Comparison of ENCODE assay signal across 11 cellular contexts in the genomic region with DNA sequence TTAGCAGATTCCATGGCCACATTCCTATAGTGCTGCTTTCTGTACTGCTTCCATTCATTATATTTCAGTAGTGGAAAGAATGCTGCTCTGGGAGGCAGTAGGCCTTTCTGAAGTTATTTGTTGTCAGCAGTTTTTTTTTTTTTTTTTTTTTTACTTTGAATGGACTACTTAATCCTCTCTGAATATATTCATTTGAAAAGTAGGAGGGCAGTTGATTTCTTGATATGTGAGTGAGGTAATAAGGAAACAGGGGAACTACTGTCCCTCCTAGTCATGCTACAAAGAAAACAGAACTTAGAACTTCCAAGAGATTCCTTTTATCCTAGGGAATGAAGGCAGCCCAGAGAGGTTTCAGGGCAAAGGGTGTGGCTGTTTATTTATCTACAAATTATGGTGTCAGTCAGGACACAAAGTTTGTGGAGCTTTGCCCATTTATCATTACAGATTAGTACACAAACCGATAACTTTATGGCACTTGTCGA.
DNase-seq lines count a peak whose midpoint lies in the region; ATAC-seq and TF ChIP-seq lines count a peak whose summit lies in the region.
"Had no signal": no experiment of that assay in that cellular context is flagged by ENCODE, and none has a peak within 500 bp of the region (broad histone marks: within the 10 kb centered on the region; RNA-seq: fewer than 3 reads in every experiment).

No MANE protein-coding gene starts in this region.

- no peaks in the 10 kb centered on the region for H3K27me3 ChIP-seq in CD8-positive, alpha-beta memory T cell (ENCODE audit: insufficient read depth, low read length, poor library complexity, severe bottlenecking)
- H3K27me3 ChIP-seq in ectodermal cell (ENCODE audit: control insufficient read depth, insufficient read depth, low read length, poor library complexity, severe bottlenecking), result no peaks in the 10 kb centered on the region

- H3K36me3 Mint-ChIP-seq in CD8-positive, alpha-beta memory T cell, result no peaks in the 10 kb centered on the region
- no peaks in the 10 kb centered on the region for H3K36me3 Mint-ChIP-seq in osteocyte (ENCODE audit: unreplicated experiment)

- no peaks in the 10 kb centered on the region for H3K36me3 ChIP-seq in CD8-positive, alpha-beta memory T cell (ENCODE audit: insufficient read depth, low read length)
- H3K36me3 ChIP-seq in ectodermal cell (ENCODE audit: control insufficient read depth, insufficient read depth, low read length), result no peaks in the 10 kb centered on the region
- H3K36me3 ChIP-seq: lower lobe of right lung had no signal

- H3K27ac ChIP-seq in CD8-positive, alpha-beta memory T cell (ENCODE audit: low read depth, low read length), result no peak overlapping the region
- peak overlapping the region; percentile 27 for H3K27ac ChIP-seq in ectodermal cell (ENCODE audit: insufficient read depth, low read depth, low read length, poor library complexity, severe bottlenecking)
- H3K27ac ChIP-seq: lower lobe of right lung had no signal

- H3K27ac Mint-ChIP-seq in CD8-positive, alpha-beta memory T cell, result peak overlapping the region in 5 of 8 donors; percentile 6 to 94 (median 39)
- H3K27ac Mint-ChIP-seq in osteocyte (ENCODE audit: unreplicated experiment), result peak overlapping the region; percentile 60

- DNase-seq in CD8-positive, alpha-beta memory T cell, result no peak
- DNase-seq in LoVo (ENCODE audit: low spot score) (peak; percentile 4), osteocyte (ENCODE audit: extremely low spot score, unreplicated experiment) (peak; percentile 0)
- DNase-seq: activated CD4-positive, alpha-beta T cell treated with anti-CD3 and anti-CD28 coated beads for 1 hour; lower lobe of right lung; NCI-H146; stimulated activated naive CD4-positive, alpha-beta T cell had no signal

- 98 to 100% methylated on average over 2 of the region's 2 CpGs for WGBS in ectodermal cell, 2 experiments

- H3K4me1 ChIP-seq in CD8-positive, alpha-beta memory T cell (ENCODE audit: insufficient read depth, low read length), result peaks cover 76% of the 10 kb centered on the region
- H3K4me1 ChIP-seq in ectodermal cell (ENCODE audit: control insufficient read depth, insufficient read depth, low read length), result peaks cover 54% of the 10 kb centered on the region

- CTCF ChIA-PET in CD8-positive, alpha-beta memory T cell (lab: Charles Lee), result interaction anchor here (0.8 kb wide), 1 partner anchor 442 kb away, joined by 3 read pairs; no protein-coding TSS in a partner anchor

- peaks cover 69 to 96% (median 96%) of the 10 kb centered on the region in 3 donors for H3K4me1 Mint-ChIP-seq in CD8-positive, alpha-beta memory T cell
- peaks cover 33% of the 10 kb centered on the region for H3K4me1 Mint-ChIP-seq in osteocyte (ENCODE audit: unreplicated experiment)

- TF ChIP-seq CTCF in osteocyte (IDR thresholded peaks at IDR 0.05), result no peak

- no peak overlapping the region for H3K4me3 Mint-ChIP-seq in CD8-positive, alpha-beta memory T cell
- H3K4me3 Mint-ChIP-seq in osteocyte (ENCODE audit: unreplicated experiment), result no peak overlapping the region

- H3K9me3 Mint-ChIP-seq in CD8-positive, alpha-beta memory T cell, result no peaks in the 10 kb centered on the region
- H3K9me3 Mint-ChIP-seq in osteocyte (ENCODE audit: unreplicated experiment), result no peaks in the 10 kb centered on the region

- no peaks in the 10 kb centered on the region for H3K9me3 ChIP-seq in CD8-positive, alpha-beta memory T cell (ENCODE audit: low read length)
- no peaks in the 10 kb centered on the region for H3K9me3 ChIP-seq in ectodermal cell (ENCODE audit: control insufficient read depth, low read length)
- H3K9me3 ChIP-seq: lower lobe of right lung had no signal

- no peak overlapping the region for H3K4me3 ChIP-seq in CD8-positive, alpha-beta memory T cell (ENCODE audit: low read length)
- no peak overlapping the region for H3K4me3 ChIP-seq in ectodermal cell (ENCODE audit: insufficient read depth, low read depth, low read length)
- H3K4me3 ChIP-seq: lower lobe of right lung had no signal

- H3K27me3 Mint-ChIP-seq in CD8-positive, alpha-beta memory T cell, result no peaks in the 10 kb centered on the region
- no peaks in the 10 kb centered on the region for H3K27me3 Mint-ChIP-seq in osteocyte (ENCODE audit: unreplicated experiment)

- POLR2A ChIA-PET in CD8-positive, alpha-beta memory T cell (lab: Charles Lee), result no interaction called here

- ATAC-seq in GM19467 (IDR thresholded peaks at IDR 0.05; ENCODE audit: unreplicated experiment) (no peak), HG03135 (IDR thresholded peaks at IDR 0.05; ENCODE audit: unreplicated experiment) (no peak)
- ATAC-seq in activated CD4-positive, CD25-positive, alpha-beta regulatory T cell treated with anti-CD3 and anti-CD28 coated beads, Interleukin-2, amount 50 U/mL, for 24 hours, result no peak
- ATAC-seq: lower lobe of right lung had no signal

Comparison
In these comparisons a context has a peak if more than half of its experiments do, and no peak if none do; other contexts are left out.
1. DNase-seq: peak in LoVo (single experiment) and osteocyte (single experiment); none in CD8-positive, alpha-beta memory T cell (0 of 5).